In genomic region chr2:232330068-232330999, GRCh38 we compare ENCODE assay signal across 23 cellular contexts. TPM values are rescaled to one million over a fixed set of nuclear protein-coding genes. Genes with fewer than 3 reads are reported as not detected.
DNase-seq lines count a peak whose midpoint lies in the region; ATAC-seq and TF ChIP-seq lines count a peak whose summit lies in the region.
"Had no signal": no experiment of that assay in that cellular context is flagged by ENCODE, and none has a peak within 500 bp of the region (broad histone marks: within the 10 kb centered on the region; RNA-seq: fewer than 3 reads in every experiment).

No MANE protein-coding gene starts in this region.

- H3K36me3 ChIP-seq in HUES64 (ENCODE audit: insufficient read depth, low read length) (no peaks in the 10 kb centered on the region), endodermal cell (ENCODE audit: control insufficient read depth, insufficient read depth, low read length) (no peaks in the 10 kb centered on the region), osteoblast (ENCODE audit: insufficient read depth, low read length) (no peaks in the 10 kb centered on the region)
- H3K36me3 ChIP-seq: SJCRH30 had no signal

- H3K27me3 ChIP-seq in HUES64 (ENCODE audit: insufficient read depth, low read length), result no peaks in the 10 kb centered on the region
- H3K27me3 ChIP-seq in endodermal cell (ENCODE audit: control insufficient read depth, insufficient read depth, low read length, poor library complexity, severe bottlenecking), result no peaks in the 10 kb centered on the region
- no peaks in the 10 kb centered on the region for H3K27me3 ChIP-seq in osteoblast (ENCODE audit: insufficient read depth, low read length)
- H3K27me3 ChIP-seq: SJCRH30 had no signal

- no peaks in the 10 kb centered on the region for H3K9me3 ChIP-seq in HUES64 (ENCODE audit: insufficient read depth, low read depth, low read length)
- H3K9me3 ChIP-seq in endodermal cell (ENCODE audit: control insufficient read depth, low read length), result no peaks in the 10 kb centered on the region
- no peaks in the 10 kb centered on the region for H3K9me3 ChIP-seq in osteoblast (ENCODE audit: low read depth, low read length)
- H3K9me3 ChIP-seq: A549, SJCRH30 had no signal

- no peak for ATAC-seq in HG03442 (IDR thresholded peaks at IDR 0.05; ENCODE audit: unreplicated experiment)
- ATAC-seq in HG02610 (IDR thresholded peaks at IDR 0.05; ENCODE audit: unreplicated experiment), result no peak
- no peak for ATAC-seq in HG03460 (IDR thresholded peaks at IDR 0.05; ENCODE audit: unreplicated experiment)
- ATAC-seq: A549; K562; sciatic nerve; stimulated activated effector memory CD8-positive, alpha-beta T cell treated with anti-CD3 and anti-CD28 coated beads, Interleukin-12 subunit alpha, Interleukin-12 subunit beta, amount 100 ng/mL, for 72 hours had no signal

- 84% methylated on average over 12 of the region's 17 CpGs for WGBS in HUES64
- WGBS in endodermal cell (ENCODE audit: insufficient coverage in 1 of 2, insufficient read length in 1 of 2), 2 experiments, result 88 to 100% methylated on average over 6 to 14 of the region's 17 CpGs

- CTCF ChIA-PET in activated naive CD4-positive, alpha-beta T cell treated with anti-CD3 and anti-CD28 coated beads, Interleukin-2, amount 10 ng/mL, durations not matched to agents 7 days and 5 days (lab: Charles Lee), result no interaction called here

- H4K20me1 ChIP-seq in osteoblast (ENCODE audit: insufficient read depth, low read length), result peaks cover 23% of the 10 kb centered on the region

- H3K4me2 ChIP-seq in osteoblast (ENCODE audit: insufficient read depth, low read length), result no peak overlapping the region
- H3K4me2 ChIP-seq: A549 had no signal

- no peak overlapping the region for H3K27ac ChIP-seq in HUES64 (ENCODE audit: low read depth, low read length)
- H3K27ac ChIP-seq in endodermal cell (ENCODE audit: low read depth, low read length), result no peak overlapping the region
- H3K27ac ChIP-seq in osteoblast (ENCODE audit: low read depth, low read length), result no peak overlapping the region
- H3K27ac ChIP-seq: A549, SJCRH30 had no signal

- no peaks in the 10 kb centered on the region for H3K36me3 Mint-ChIP-seq in activated naive CD4-positive, alpha-beta T cell treated with anti-CD3 and anti-CD28 coated beads, Interleukin-2, amount 10 ng/mL, durations not matched to agents 7 days and 5 days
- H3K36me3 Mint-ChIP-seq in endodermal cell (ENCODE audit: low read depth), result no peaks in the 10 kb centered on the region
- H3K36me3 Mint-ChIP-seq: stimulated activated effector memory CD8-positive, alpha-beta T cell treated with anti-CD3 and anti-CD28 coated beads, Interleukin-12 subunit alpha, Interleukin-12 subunit beta, amount 100 ng/mL, for 72 hours had no signal

- H3K27me3 Mint-ChIP-seq in activated naive CD4-positive, alpha-beta T cell treated with anti-CD3 and anti-CD28 coated beads, Interleukin-2, amount 10 ng/mL, durations not matched to agents 7 days and 5 days, result no peaks in the 10 kb centered on the region
- H3K27me3 Mint-ChIP-seq in endodermal cell (ENCODE audit: insufficient read depth), result no peaks in the 10 kb centered on the region
- H3K27me3 Mint-ChIP-seq: activated CD4-positive, alpha-beta T cell treated with anti-CD3 and anti-CD28 coated beads, Interleukin-2, amount 10 ng/mL, durations not matched to agents 7 days and 5 days had no signal

- no peak overlapping the region for H3K27ac Mint-ChIP-seq in activated naive CD4-positive, alpha-beta T cell treated with anti-CD3 and anti-CD28 coated beads, Interleukin-2, amount 10 ng/mL, durations not matched to agents 7 days and 5 days
- no peak overlapping the region for H3K27ac Mint-ChIP-seq in endodermal cell
- H3K27ac Mint-ChIP-seq: activated CD4-positive, alpha-beta T cell treated with anti-CD3 and anti-CD28 coated beads, Interleukin-2, amount 10 ng/mL, durations not matched to agents 7 days and 5 days; stimulated activated effector memory CD8-positive, alpha-beta T cell treated with anti-CD3 and anti-CD28 coated beads, Interleukin-12 subunit alpha, Interleukin-12 subunit beta, amount 100 ng/mL, for 72 hours had no signal

- H3K4me1 ChIP-seq in HUES64 (ENCODE audit: insufficient read depth, low read length) (no peaks in the 10 kb centered on the region), endodermal cell (ENCODE audit: control insufficient read depth, insufficient read depth, low read length) (no peaks in the 10 kb centered on the region), osteoblast (ENCODE audit: insufficient read depth, low read length) (no peaks in the 10 kb centered on the region)
- H3K4me1 ChIP-seq: A549 had no signal

- TF ChIP-seq CTCF in endodermal cell (conservative IDR thresholded peaks at IDR 0.05) (no peak), osteoblast (IDR thresholded peaks at IDR 0.05; ENCODE audit: extremely low read depth, low read depth, low read length) (no peak)

- no peak overlapping the region for H2AFZ ChIP-seq in osteoblast (ENCODE audit: low read length)

- peaks cover 4% of the 10 kb centered on the region for H3K4me1 Mint-ChIP-seq in activated naive CD4-positive, alpha-beta T cell treated with anti-CD3 and anti-CD28 coated beads, Interleukin-2, amount 10 ng/mL, durations not matched to agents 7 days and 5 days
- H3K4me1 Mint-ChIP-seq in endodermal cell, result no peaks in the 10 kb centered on the region

- H3K79me2 ChIP-seq in osteoblast (ENCODE audit: insufficient read depth, low read length), result no peaks in the 10 kb centered on the region

- H3K4me3 Mint-ChIP-seq in activated naive CD4-positive, alpha-beta T cell treated with anti-CD3 and anti-CD28 coated beads, Interleukin-2, amount 10 ng/mL, durations not matched to agents 7 days and 5 days, result no peak overlapping the region
- H3K4me3 Mint-ChIP-seq in endodermal cell, result no peak overlapping the region
- H3K4me3 Mint-ChIP-seq: activated CD4-positive, alpha-beta T cell treated with anti-CD3 and anti-CD28 coated beads, Interleukin-2, amount 10 ng/mL, durations not matched to agents 7 days and 5 days; stimulated activated effector memory CD8-positive, alpha-beta T cell treated with anti-CD3 and anti-CD28 coated beads, Interleukin-12 subunit alpha, Interleukin-12 subunit beta, amount 100 ng/mL, for 72 hours had no signal

- H3K9me3 Mint-ChIP-seq in activated naive CD4-positive, alpha-beta T cell treated with anti-CD3 and anti-CD28 coated beads, Interleukin-2, amount 10 ng/mL, durations not matched to agents 7 days and 5 days, result no peaks in the 10 kb centered on the region
- no peaks in the 10 kb centered on the region for H3K9me3 Mint-ChIP-seq in endodermal cell
- H3K9me3 Mint-ChIP-seq: activated CD4-positive, alpha-beta T cell treated with anti-CD3 and anti-CD28 coated beads, Interleukin-2, amount 10 ng/mL, durations not matched to agents 7 days and 5 days; stimulated activated effector memory CD8-positive, alpha-beta T cell treated with anti-CD3 and anti-CD28 coated beads, Interleukin-12 subunit alpha, Interleukin-12 subunit beta, amount 100 ng/mL, for 72 hours had no signal

- DNase-seq in activated naive CD4-positive, alpha-beta T cell treated with anti-CD3 and anti-CD28 coated beads, Interleukin-2, amount 10 ng/mL, durations not matched to agents 7 days and 5 days, result peak; percentile 16
- DNase-seq in activated naive CD4-positive, alpha-beta T cell treated with Interleukin-2 at 50 U/mL for 16 hours, result no peak
- DNase-seq in endodermal cell (peak; percentile 81), osteoblast (ENCODE audit: insufficient read length, low spot score, missing footprints) (peak; percentile 82)
- DNase-seq: activated CD4-positive, alpha-beta T cell treated with anti-CD3 and anti-CD28 coated beads, Interleukin-2, amount 10 ng/mL, durations not matched to agents 7 days and 5 days; activated naive CD4-positive, alpha-beta T cell treated with anti-CD3 and anti-CD28 coated beads, Interleukin-2, amount 50 U/mL, for 16 hours; NCI-H2171 treated with DMSO at 0.1 percent for 48 hours had no signal

- no peak overlapping the region for H3K4me3 ChIP-seq in HUES64 (ENCODE audit: low read length)
- no peak overlapping the region for H3K4me3 ChIP-seq in endodermal cell (ENCODE audit: low read length)
- H3K4me3 ChIP-seq in osteoblast (ENCODE audit: insufficient read depth, low read length), result no peak overlapping the region
- H3K4me3 ChIP-seq: A549, K562, lung, SJCRH30 had no signal

- H3K9ac ChIP-seq in HUES64 (ENCODE audit: low read depth, low read length) (peak overlapping the region; percentile 36; the same call in 1 of the 2 replicates), endodermal cell (ENCODE audit: extremely low read depth, low read length, poor library complexity, severe bottlenecking) (peak overlapping the region; percentile 15)

RNA-seq across cellular contexts. Expression of gene ALPP, which starts 48.2 kb away (rescaled TPM):
- not detected for polyA plus RNA-seq in HUES64 (2013, experiment 1 of 2)
- 0.13 TPM for polyA plus RNA-seq in HUES64 (2013, experiment 2 of 2)
- total RNA-seq in endodermal cell, result not detected
- not detected for polyA plus RNA-seq in endodermal cell (2013, experiment 1 of 2)
- not detected for polyA plus RNA-seq in endodermal cell (2013, experiment 2 of 2)
- total RNA-seq in osteoblast, result not detected in 2 replicates
- total RNA-seq: activated CD4-positive, alpha-beta T cell treated with anti-CD3 and anti-CD28 coated beads, Interleukin-2, amount 10 ng/mL, durations not matched to agents 7 days and 5 days; glomerular endothelial cell; K562; OCI-LY7; osteocyte; sciatic nerve; SJCRH30; T-helper 1 cell treated with Interleukin-12 subunit alpha and Interleukin-12 subunit beta and Interleukin-4 antibody, amounts not matched to agents 30 ng/mL and 1 ng/mL, for 36 hours; temporal lobe had no signal
- polyA plus RNA-seq: BJ had no signal
